12 cellular contexts compared by ENCODE assay signal in genomic region chr5:17238521-17239041, GRCh38. TPM values are rescaled to one million over a fixed set of nuclear protein-coding genes. Genes with fewer than 3 reads are reported as not detected.
A peak's percentile ranks its signal among the peaks of the same experiment; 100 is the strongest.
DNase-seq lines count a peak whose midpoint lies in the region; ATAC-seq, FAIRE-seq and TF ChIP-seq lines count a peak whose summit lies in the region.
"Had no signal": no experiment of that assay in that cellular context is flagged by ENCODE, and none has a peak within 500 bp of the region (broad histone marks: within the 10 kb centered on the region; RNA-seq: fewer than 3 reads in every experiment).

No MANE protein-coding gene starts in this region.

- no peak overlapping the region for H3K4me3 Mint-ChIP-seq in CD14-positive monocyte
- H3K4me3 Mint-ChIP-seq: activated T-cell treated with anti-CD3 and anti-CD28 coated beads, Interleukin-2, amount 50 U/mL, for 4 hours had no signal

- peaks cover 24% of the 10 kb centered on the region for H3K4me1 Mint-ChIP-seq in CD14-positive monocyte

- H3K27ac Mint-ChIP-seq in CD14-positive monocyte: no peak overlapping the region

- H3K4me2 ChIP-seq in smooth muscle cell: peak overlapping the region; percentile 37

- no peaks in the 10 kb centered on the region for H3K9me3 ChIP-seq in SK-N-MC (ENCODE audit: low read depth, low read length)
- no peaks in the 10 kb centered on the region for H3K9me3 ChIP-seq in smooth muscle cell (replicated peaks; ENCODE audit: low read depth)

- peaks cover 23 to 36% of the 10 kb centered on the region in 2 donors for H3K36me3 Mint-ChIP-seq in CD14-positive monocyte

- H3K4me3 ChIP-seq in SK-N-MC (no peak overlapping the region), smooth muscle cell (no peak overlapping the region)

- peaks cover 100% of the 10 kb centered on the region for H3K79me2 ChIP-seq in smooth muscle cell (ENCODE audit: low read depth)

- no peaks in the 10 kb centered on the region for H3K27me3 ChIP-seq in smooth muscle cell (ENCODE audit: low read depth)

- no peak for TF ChIP-seq CTCF in smooth muscle cell (IDR thresholded peaks at IDR 0.05; ENCODE audit: borderline replicate concordance, insufficient read depth, poor library complexity, severe bottlenecking)
- no peak for TF ChIP-seq CTCF in CD14-positive monocyte (IDR thresholded peaks at IDR 0.05)

- intact Hi-C loops in CD14-positive monocyte (cut with micrococcal nuclease): no loop called here

- H3K9ac ChIP-seq in SK-N-MC (ENCODE audit: insufficient read length): no peak overlapping the region
- H3K9ac ChIP-seq in smooth muscle cell (ENCODE audit: low read depth): no peak overlapping the region

- peaks cover 14% of the 10 kb centered on the region for H3K4me1 ChIP-seq in smooth muscle cell (ENCODE audit: low read depth)

- H3K27ac ChIP-seq in SK-N-MC (peak overlapping the region; percentile 67; the same call in 1 of the 2 replicates), smooth muscle cell (ENCODE audit: low read depth) (peak overlapping the region; percentile 57)

- H3K36me3 ChIP-seq in SK-N-MC (ENCODE audit: insufficient read depth, low read length) (peaks cover 66% of the 10 kb centered on the region), smooth muscle cell (ENCODE audit: low read depth) (no peaks in the 10 kb centered on the region)

- H2AFZ ChIP-seq in smooth muscle cell (ENCODE audit: low read depth): no peak overlapping the region

- no peak for TF ChIP-seq POLR2A in H54 (IDR thresholded peaks at IDR 0.05; ENCODE audit: low read depth, low read length)

- no peak for ATAC-seq in HG03025 (IDR thresholded peaks at IDR 0.05; ENCODE audit: low FRiP score, unreplicated experiment)
- ATAC-seq in GM19023 (IDR thresholded peaks at IDR 0.05; ENCODE audit: unreplicated experiment): no peak
- ATAC-seq in left lobe of liver: no peak
- ATAC-seq: activated T-cell treated with anti-CD3 and anti-CD28 coated beads, Interleukin-2, amount 50 U/mL, for 4 hours had no signal

- H3K9me3 Mint-ChIP-seq in CD14-positive monocyte: no peaks in the 10 kb centered on the region
- H3K9me3 Mint-ChIP-seq: activated T-cell treated with anti-CD3 and anti-CD28 coated beads, Interleukin-2, amount 50 U/mL, for 4 hours had no signal

- H3K27me3 Mint-ChIP-seq in CD14-positive monocyte (ENCODE audit: low read depth in 3 of 3): peaks cover 0 to 2% (median 0%) of the 10 kb centered on the region in 3 donors
- H3K27me3 Mint-ChIP-seq: brain had no signal

- DNase-seq in H54 (ENCODE audit: insufficient read length, low spot score) (peak; percentile 26), SK-N-MC (ENCODE audit: low read depth, low spot score) (no peak), fibroblast of peridontal ligament (ENCODE audit: extremely low read depth) (peak; percentile 66), smooth muscle cell (lab: John Stamatoyannopoulos, UW; ENCODE audit: unreplicated experiment) (no peak), CD14-positive monocyte (ENCODE audit: low spot score) (no peak), left lobe of liver (ENCODE audit: low spot score) (no peak)
- DNase-seq: activated T-cell treated with anti-CD3 and anti-CD28 coated beads, Interleukin-2, amount 50 U/mL, for 4 hours; NCI-H2171 treated with DMSO at 0.1 percent for 48 hours; Right ventricle myocardium superior had no signal

- FAIRE-seq in H54 (lab: Jason Lieb, UNC): peak; percentile 89

- peaks cover 9% of the 10 kb centered on the region for H3F3A ChIP-seq in smooth muscle cell (ENCODE audit: low read depth)

- 58% methylated on average over 6 of the region's 6 CpGs for WGBS in smooth muscle cell (ENCODE audit: low lambda C conversion rate)

- H4K20me1 ChIP-seq in smooth muscle cell (ENCODE audit: low read depth): peaks cover 100% of the 10 kb centered on the region

RNA-seq across cellular contexts. Expression of gene BASP1, which starts 21.1 kb away (rescaled TPM):
- total RNA-seq in smooth muscle cell: 194 and 196 TPM in 2 replicates
- polyA plus RNA-seq in smooth muscle cell: 292 and 304 TPM in 2 replicates
- polyA plus RNA-seq in CD14-positive monocyte: 10 to 100 TPM; 36.6 to 61.6 TPM
- 3.4 TPM for total RNA-seq in left lobe of liver

Comparison
In these comparisons a context has a peak if more than half of its experiments do, and no peak if none do; other contexts are left out.
1. DNase-seq: peak in H54 (single experiment) and fibroblast of peridontal ligament (single experiment); none in SK-N-MC (single experiment), smooth muscle cell (single experiment), CD14-positive monocyte (single experiment) and left lobe of liver (single experiment).
2. RNA of gene BASP1, which starts 21.1 kb away (total RNA-seq): 194 to 196 TPM in smooth muscle cell; 3.4 TPM in left lobe of liver (single experiment); every median in the first group is over 10 times any median in the second.